14 cellular contexts compared by ENCODE assay signal in the genomic region with DNA sequence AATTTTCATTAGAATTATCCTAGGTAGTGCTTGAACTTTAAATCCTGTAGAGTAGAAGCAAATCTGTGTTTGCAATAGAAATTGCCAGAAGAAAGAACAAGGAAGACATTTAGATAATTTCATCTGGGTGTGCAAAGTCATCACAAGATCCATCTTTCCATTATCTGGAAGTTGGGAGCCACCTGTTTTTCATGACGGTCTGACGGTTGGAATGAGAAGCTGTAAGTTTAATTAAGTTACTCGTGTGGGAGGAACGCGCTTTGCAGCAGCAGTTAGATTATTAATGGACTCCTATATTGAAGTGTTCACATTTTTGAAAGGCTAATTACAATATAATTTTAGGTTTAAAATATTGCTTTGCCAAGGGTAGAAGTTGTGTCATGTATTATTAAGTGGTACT.
DNase-seq lines count a peak whose midpoint lies in the region; ATAC-seq and TF ChIP-seq lines count a peak whose summit lies in the region.
"Had no signal": no experiment of that assay in that cellular context is flagged by ENCODE, and none has a peak within 500 bp of the region (broad histone marks: within the 10 kb centered on the region; RNA-seq: fewer than 3 reads in every experiment).

No MANE protein-coding gene starts in this region.

- H3K27ac Mint-ChIP-seq in nephron: peak overlapping the region; percentile 51 to 96 (median 88)
- H3K27ac Mint-ChIP-seq: CD4-positive, alpha-beta T cell; CD8-positive, alpha-beta T cell had no signal

- H3K4me3 Mint-ChIP-seq in nephron: no peak overlapping the region
- H3K4me3 Mint-ChIP-seq: CD4-positive, alpha-beta T cell; CD8-positive, alpha-beta T cell had no signal

- no peak for TF ChIP-seq CTCF in nephron (IDR thresholded peaks at IDR 0.05; ENCODE audit: unreplicated experiment in 3 of 3)

- no peaks in the 10 kb centered on the region for H3K4me1 Mint-ChIP-seq in nephron

- H3K27me3 Mint-ChIP-seq in nephron (ENCODE audit: low read depth): peaks cover 3% of the 10 kb centered on the region

- peak; percentile 80 for DNase-seq in SK-N-DZ (ENCODE audit: low spot score)
- DNase-seq in anterior cingulate cortex (lab: John Stamatoyannopoulos, UW): no peak
- DNase-seq: 8988T; ACHN; Caco-2; Calu3; CD4-positive, alpha-beta T cell; CD8-positive, alpha-beta T cell; DMS79 treated with DMSO at 0.1 percent for 48 hours; GF-D8 had no signal

- no peaks in the 10 kb centered on the region for H3K9me3 Mint-ChIP-seq in nephron
- H3K9me3 Mint-ChIP-seq: CD4-positive, alpha-beta T cell; CD8-positive, alpha-beta T cell had no signal

- no peaks in the 10 kb centered on the region for H3K36me3 Mint-ChIP-seq in nephron (ENCODE audit: low read depth)
- H3K36me3 Mint-ChIP-seq: CD8-positive, alpha-beta T cell had no signal

- ATAC-seq in SK-N-SH treated with all-trans-retinoic acid at 6 μM for 48 hours (no peak), HG03439 (IDR thresholded peaks at IDR 0.05; ENCODE audit: unreplicated experiment) (no peak), GM18520 (IDR thresholded peaks at IDR 0.05; ENCODE audit: unreplicated experiment) (no peak)
- ATAC-seq: CD8-positive, alpha-beta T cell had no signal

TF ChIP-seq in SK-N-SH treated with all-trans-retinoic acid at 6 μM for 48 hours, 23 proteins besides CTCF, POLR2A, EP300 and RAD21:
- TF ChIP-seq ZNF70 (CRISPR knock-in tag; IDR thresholded peaks at IDR 0.05): 0 out of 2 replicates have a peak, but pooled peaks have one; percentile 20
- peak; percentile 72 for TF ChIP-seq TSHZ2 (CRISPR knock-in tag; IDR thresholded peaks at IDR 0.05)
- no peak for TF ChIP-seq PPARA (CRISPR knock-in tag; IDR thresholded peaks at IDR 0.05; ENCODE audit: borderline replicate concordance)
- peak; percentile 83 for TF ChIP-seq SNAI2 (CRISPR knock-in tag; IDR thresholded peaks at IDR 0.05)
- TF ChIP-seq ZFP3 (CRISPR knock-in tag; IDR thresholded peaks at IDR 0.05): no peak
- TF ChIP-seq ISL1 (CRISPR knock-in tag; IDR thresholded peaks at IDR 0.05): peak; percentile 84
- peak; percentile 17; the same call in 1 of the 2 replicates for TF ChIP-seq CREB5 (CRISPR knock-in tag; IDR thresholded peaks at IDR 0.05; ENCODE audit: low read depth)
- TF ChIP-seq RARB (CRISPR knock-in tag; IDR thresholded peaks at IDR 0.05): no peak
- peak; percentile 50; the same call in 1 of the 2 replicates for TF ChIP-seq TCF4 (CRISPR knock-in tag; IDR thresholded peaks at IDR 0.05; ENCODE audit: borderline replicate concordance)
